19 cellular contexts compared by ENCODE assay signal in genomic region chr6:4396032-4396431, GRCh38.
DNase-seq lines count a peak whose midpoint lies in the region; ATAC-seq, FAIRE-seq and TF ChIP-seq lines count a peak whose summit lies in the region.
"Had no signal": no experiment of that assay in that cellular context is flagged by ENCODE, and none has a peak within 500 bp of the region (broad histone marks: within the 10 kb centered on the region; RNA-seq: fewer than 3 reads in every experiment).

No MANE protein-coding gene starts in this region.

- no peak overlapping the region for H3K4ac ChIP-seq in neuronal stem cell (ENCODE audit: low read length)

- H3K4me1 Mint-ChIP-seq in HFFc6 (ENCODE audit: low read depth), result peaks cover 14% of the 10 kb centered on the region
- no peaks in the 10 kb centered on the region for H3K4me1 Mint-ChIP-seq in activated T-cell treated with anti-CD3 and anti-CD28 coated beads, Interleukin-2, amount 50 U/mL, for 24 hours (ENCODE audit: low read depth)

- no peak overlapping the region for H3K14ac ChIP-seq in neuronal stem cell (ENCODE audit: low read length)

- no peak overlapping the region for H3K4me2 ChIP-seq in K562 (ENCODE audit: insufficient read depth, low read length)
- no peak overlapping the region for H3K4me2 ChIP-seq in neuronal stem cell (ENCODE audit: insufficient read depth, low read length, poor library complexity, severe bottlenecking)

- H3K27me3 ChIP-seq in K562 (ENCODE audit: control insufficient read depth in 2 of 2, insufficient read depth in 2 of 2, low read length in 2 of 2) (peaks cover 6 to 26% of the 10 kb centered on the region in 2 experiments; a peak in 4 of 5 replicates), gastrocnemius medialis (no peaks in the 10 kb centered on the region), neuronal stem cell (ENCODE audit: control insufficient read depth in 3 of 3, insufficient read depth in 3 of 3, low read depth in 1 of 3, low read length in 3 of 3) (no peaks in the 10 kb centered on the region)

- no peaks in the 10 kb centered on the region for H3K36me3 Mint-ChIP-seq in HFFc6 (ENCODE audit: low read depth)
- no peaks in the 10 kb centered on the region for H3K36me3 Mint-ChIP-seq in activated T-cell treated with anti-CD3 and anti-CD28 coated beads, Interleukin-2, amount 50 U/mL, for 24 hours (ENCODE audit: low read depth)
- H3K36me3 Mint-ChIP-seq: CD14-positive monocyte had no signal

- no peak overlapping the region for H4K91ac ChIP-seq in neuronal stem cell (ENCODE audit: low read depth, low read length, poor library complexity)

- no peaks in the 10 kb centered on the region for H4K20me1 ChIP-seq in K562 (replicated peaks; ENCODE audit: control insufficient read depth, insufficient read depth, low read length)

- WGBS in K562 (ENCODE audit: insufficient coverage, low coverage, missing lambda C conversion rate), result 5% methylated on average over 2 of the region's 2 CpGs
- WGBS in neuronal stem cell (ENCODE audit: extremely low coverage in 2 of 2, insufficient read length in 2 of 2, insufficient replicate concordance in 1 of 2), 2 donors, result no CpG with 5 or more reads among the region's 2 CpGs

- no peak for TF ChIP-seq RAD21 in K562 (CRISPR knock-in tag; conservative IDR thresholded peaks at IDR 0.05 in 1 of 2, IDR thresholded peaks at IDR 0.05 in 1 of 2)

- H3K36me3 ChIP-seq in K562 (ENCODE audit: control insufficient read depth, insufficient read depth, low read length) (no peaks in the 10 kb centered on the region), gastrocnemius medialis (no peaks in the 10 kb centered on the region), neuronal stem cell (replicated peaks in 1 of 2; ENCODE audit: control insufficient read depth in 2 of 2, insufficient read depth in 2 of 2, low read length in 2 of 2) (no peaks in the 10 kb centered on the region)

- no peaks in the 10 kb centered on the region for H3K9me3 Mint-ChIP-seq in HFFc6
- no peaks in the 10 kb centered on the region for H3K9me3 Mint-ChIP-seq in activated T-cell treated with anti-CD3 and anti-CD28 coated beads, Interleukin-2, amount 50 U/mL, for 24 hours
- H3K9me3 Mint-ChIP-seq: CD14-positive monocyte had no signal

- CTCF ChIA-PET in K562 (lab: Yijun Ruan, JAX; ENCODE audit: low intra/inter-chr PET ratio), result no interaction called here

- H3K4me1 ChIP-seq in K562 (replicated peaks in 1 of 2; ENCODE audit: control insufficient read depth in 2 of 2, insufficient read depth in 2 of 2, low read length in 2 of 2) (no peaks in the 10 kb centered on the region), gastrocnemius medialis (peaks cover 24 to 26% of the 10 kb centered on the region in 2 donors), neuronal stem cell (ENCODE audit: control insufficient read depth in 2 of 2, insufficient read depth in 1 of 2, low read depth in 1 of 2, low read length in 2 of 2) (no peaks in the 10 kb centered on the region)

- intact Hi-C loops in K562 (cut with micrococcal nuclease) (no loop called here), gastrocnemius medialis (cut with DNase I; ENCODE audit: low total_unique reads) (no loop called here)

- no peak overlapping the region for H4K8ac ChIP-seq in neuronal stem cell (ENCODE audit: low read depth, low read length)

- no peak for FAIRE-seq in K562 (lab: Jason Lieb, UNC)
- FAIRE-seq: H54, HTR-8/SVneo had no signal

- no peak overlapping the region for H3K9ac ChIP-seq in K562 (ENCODE audit: insufficient read depth in 1 of 2, low read depth in 2 of 2, low read length in 2 of 2)
- no peak overlapping the region for H3K9ac ChIP-seq in neuronal stem cell (ENCODE audit: low read depth, low read length, poor library complexity)

- no peak for TF ChIP-seq EP300 in K562 (IDR thresholded peaks at IDR 0.05; ENCODE audit: low read length)

- H3K27ac ChIP-seq in K562 (ENCODE audit: extremely low read depth, low read depth, low read length) (no peak overlapping the region), gastrocnemius medialis (peak overlapping the region; percentile 92 to 97 (median 94)), neuronal stem cell (replicated peaks; ENCODE audit: low read length) (no peak overlapping the region)

- H3K79me1 ChIP-seq in neuronal stem cell (ENCODE audit: low read depth, low read length), result no peaks in the 10 kb centered on the region

- TF ChIP-seq POLR2A in K562 (conservative IDR thresholded peaks at IDR 0.05) (no peak), gastrocnemius medialis (IDR thresholded peaks at IDR 0.05) (no peak)

- H2BK15ac ChIP-seq in neuronal stem cell (ENCODE audit: low read length), result no peak overlapping the region

- peak; percentile 35 for DNase-seq in HFFc6
- no peak for DNase-seq in K562 (ENCODE audit: extremely low read depth in 1 of 4, low spot score in 3 of 4)
- DNase-seq in fibroblast of pulmonary artery (ENCODE audit: low read depth), result no peak
- no peak for DNase-seq in gastrocnemius medialis
- DNase-seq in neuronal stem cell (ENCODE audit: low spot score), result no peak
- no peak for DNase-seq in activated T-cell treated with anti-CD3 and anti-CD28 coated beads, Interleukin-2, amount 50 U/mL, for 24 hours
- no peak for DNase-seq in OCI-M2 (lab: John Stamatoyannopoulos, UW; ENCODE audit: unreplicated experiment)
- no peak for DNase-seq in NCI-H2196 treated with DMSO at 0.1 percent for 48 hours (lab: John Stamatoyannopoulos, UW; ENCODE audit: unreplicated experiment)
- DNase-seq: AML-193, COR-L47, KBM-7, NCI-H1436 treated with DMSO at 0.1 percent for 48 hours, NCI-H2029 treated with DMSO at 0.1 percent for 48 hours, NCI-H510A, NCI-H774 had no signal

- H2BK12ac ChIP-seq in neuronal stem cell (ENCODE audit: low read length), result no peak overlapping the region

- H3K18ac ChIP-seq in neuronal stem cell (ENCODE audit: low read length), result no peak overlapping the region

- in situ Hi-C loops in K562 (cut with MboI) (no loop called here), gastrocnemius medialis (cut with MboI; ENCODE audit: low sequenced_read_pairs in 4 of 4) (no loop called here)

- no peaks in the 10 kb centered on the region for H3K9me3 ChIP-seq in K562 (replicated peaks; ENCODE audit: control insufficient read depth, insufficient read depth, low read depth, low read length)
- no peaks in the 10 kb centered on the region for H3K9me3 ChIP-seq in gastrocnemius medialis
- no peaks in the 10 kb centered on the region for H3K9me3 ChIP-seq in neuronal stem cell (replicated peaks in 1 of 2; ENCODE audit: control insufficient read depth in 2 of 2, insufficient read depth in 1 of 2, low read depth in 1 of 2, low read length in 2 of 2)

- H3K23ac ChIP-seq in neuronal stem cell (ENCODE audit: low read depth, low read length, poor library complexity), result no peak overlapping the region

- H2AFZ ChIP-seq in K562 (ENCODE audit: low read depth, low read length) (no peak overlapping the region), neuronal stem cell (ENCODE audit: low read length) (no peak overlapping the region)

- no peaks in the 10 kb centered on the region for H3K27me3 Mint-ChIP-seq in HFFc6 (ENCODE audit: insufficient read depth)
- peaks cover 12% of the 10 kb centered on the region for H3K27me3 Mint-ChIP-seq in activated T-cell treated with anti-CD3 and anti-CD28 coated beads, Interleukin-2, amount 50 U/mL, for 24 hours

- peak; percentile 52 for TF ChIP-seq CTCF in HFFc6 (IDR thresholded peaks at IDR 0.05)
- TF ChIP-seq CTCF in K562 (IDR thresholded peaks at IDR 0.05 in 2 of 3, conservative IDR thresholded peaks at IDR 0.05 in 1 of 3; ENCODE audit: insufficient read depth in 2 of 3, low read depth in 1 of 3, low read length in 3 of 3), result 0 out of 6 replicates have a peak, but pooled peaks of 2 of the 3 experiments have one; percentile 11 to 23
- peak; percentile 7 for TF ChIP-seq CTCF in fibroblast of pulmonary artery (IDR thresholded peaks at IDR 0.05; ENCODE audit: low read length, missing control alignments)
- peak in 4 of 5 experiments; percentile 22 to 37 (median 24) for TF ChIP-seq CTCF in gastrocnemius medialis (IDR thresholded peaks at IDR 0.05 in 4 of 5, conservative IDR thresholded peaks at IDR 0.05 in 1 of 5)

- H3K79me2 ChIP-seq in K562 (ENCODE audit: control insufficient read depth, insufficient read depth, low read length), result no peaks in the 10 kb centered on the region

- H3K27ac Mint-ChIP-seq in HFFc6, result no peak overlapping the region
- H3K27ac Mint-ChIP-seq in activated T-cell treated with anti-CD3 and anti-CD28 coated beads, Interleukin-2, amount 50 U/mL, for 24 hours, result no peak overlapping the region
- H3K27ac Mint-ChIP-seq: CD14-positive monocyte had no signal

- no peak overlapping the region for H3K4me3 Mint-ChIP-seq in HFFc6
- H3K4me3 Mint-ChIP-seq in activated T-cell treated with anti-CD3 and anti-CD28 coated beads, Interleukin-2, amount 50 U/mL, for 24 hours, result no peak overlapping the region
- H3K4me3 Mint-ChIP-seq: CD14-positive monocyte had no signal

- no TSS peak for BruUV-seq in K562 (replicated peaks; lab: Mats Ljungman, UMichigan)

- H2BK5ac ChIP-seq in neuronal stem cell (ENCODE audit: low read length), result no peak overlapping the region

- no peak for ATAC-seq in K562
- peak in 1 of 2 donors; percentile 40 for ATAC-seq in gastrocnemius medialis
- ATAC-seq: SK-N-SH treated with all-trans-retinoic acid at 6 μM for 48 hours had no signal

- no peak overlapping the region for H2BK120ac ChIP-seq in neuronal stem cell (ENCODE audit: low read depth, low read length)

- no peak overlapping the region for H3K4me3 ChIP-seq in K562
- no peak overlapping the region for H3K4me3 ChIP-seq in fibroblast of pulmonary artery (replicated peaks; ENCODE audit: low read depth, low read length)
- no peak overlapping the region for H3K4me3 ChIP-seq in gastrocnemius medialis
- no peak overlapping the region for H3K4me3 ChIP-seq in neuronal stem cell (ENCODE audit: low read length in 2 of 2)

- H3K9me1 ChIP-seq in K562 (ENCODE audit: control insufficient read depth, insufficient read depth, low read length), result no peaks in the 10 kb centered on the region

- no peak overlapping the region for H2AK5ac ChIP-seq in neuronal stem cell (ENCODE audit: low read depth, low read length)

- POLR2A ChIA-PET in K562 (lab: Yijun Ruan, JAX), result interaction anchor here (1.0 kb wide), 1 partner anchor 48 kb away, joined by 3 read pairs; no protein-coding TSS in a partner anchor

TF ChIP-seq in K562, 482 proteins besides CTCF, POLR2A, EP300 and RAD21:
- TF ChIP-seq ZNF384 (IDR thresholded peaks at IDR 0.05; ENCODE audit: low read depth, low read length), result peak; percentile 47; the same call in 1 of the 2 replicates
- TF ChIP-seq TEAD2 (tag; IDR thresholded peaks at IDR 0.05), result no peak
- TF ChIP-seq ATF1 (CRISPR knock-in tag; IDR thresholded peaks at IDR 0.05), result no peak
- TF ChIP-seq ATF1 (tag; IDR thresholded peaks at IDR 0.05), result no peak
- TF ChIP-seq ZC3H11A (IDR thresholded peaks at IDR 0.05; ENCODE audit: low read depth, low read length), result no peak
- no peak for TF ChIP-seq EWSR1 (IDR thresholded peaks at IDR 0.05; ENCODE audit: borderline replicate concordance, low read depth, partially characterized antibody)

Comparison
In these comparisons a context has a peak if more than half of its experiments do, and no peak if none do; other contexts are left out.
1. H3K27ac ChIP-seq: peak in gastrocnemius medialis (4 of 4); none in K562 (single experiment) and neuronal stem cell (single experiment).
2. Peak in every context shown above with its lines, with median percentiles within 50 percentile points of each other: CTCF ChIP-seq.